Comparison of ENCODE assay signal across 8 cellular contexts in genomic region chr17:2123467-2124251, GRCh38.
A peak's percentile ranks its signal among the peaks of the same experiment; 100 is the strongest.
DNase-seq lines count a peak whose midpoint lies in the region; ATAC-seq and TF ChIP-seq lines count a peak whose summit lies in the region.

No MANE protein-coding gene starts in this region.

- DNase-seq in GM10248 (ENCODE audit: extremely low spot score) (peak; percentile 36), SJCRH30 (peak in 1 of 2 experiments; percentile 40), omental fat pad (ENCODE audit: low spot score) (no peak), DMS114 treated with DMSO at 0.1 percent for 48 hours (lab: John Stamatoyannopoulos, UW; ENCODE audit: unreplicated experiment) (no peak)

- TF ChIP-seq CTCF in GM10248 (IDR thresholded peaks at IDR 0.05; ENCODE audit: control extremely low read depth, extremely low read depth, low read depth, missing control alignments) = no peak
- no peak for TF ChIP-seq CTCF in omental fat pad (IDR thresholded peaks at IDR 0.05)

- peak overlapping the region; percentile 39 for H3K4me3 ChIP-seq in SJCRH30

- H3K9me3 ChIP-seq in SJCRH30 (replicated peaks) = no peaks in the 10 kb centered on the region

- no peaks in the 10 kb centered on the region for H3K36me3 ChIP-seq in SJCRH30

- POLR2A ChIA-PET in GM10248 (lab: Yijun Ruan, JAX) = interaction anchor here (0.5 to 0.6 kb wide), 2 partner anchors 374 to 468 kb away, joined by 4 read pairs; no protein-coding TSS in a partner anchor

- no peaks in the 10 kb centered on the region for H3K27me3 ChIP-seq in SJCRH30

- H3K27ac ChIP-seq in SJCRH30 = peak overlapping the region; percentile 55

- H3K4me1 ChIP-seq in SJCRH30 = peaks cover 11% of the 10 kb centered on the region

- peak; percentile 42 for ATAC-seq in esophagus mucosa
- peak; percentile 47 for ATAC-seq in omental fat pad (ENCODE audit: low FRiP score)
- ATAC-seq in HG02840 (IDR thresholded peaks at IDR 0.05; ENCODE audit: low FRiP score, unreplicated experiment) = no peak
- no peak for ATAC-seq in HG02870 (IDR thresholded peaks at IDR 0.05; ENCODE audit: unreplicated experiment)
- no peak for ATAC-seq in GM19455 (IDR thresholded peaks at IDR 0.05; ENCODE audit: unreplicated experiment)

- CTCF ChIA-PET in GM10248 (lab: Yijun Ruan, JAX) = interaction anchor here (0.8 to 6.4 kb wide), 14 partner anchors 10 to 121 kb away, joined by 3 to 48 read pairs (median 4); partner anchors contain the start of gene HIC1

Comparison
In these comparisons a context has a peak if more than half of its experiments do, and no peak if none do; other contexts are left out.
1. ATAC-seq: peak in esophagus mucosa (single experiment) and omental fat pad (single experiment); none in HG02840 (single experiment), HG02870 (single experiment) and GM19455 (single experiment).